In genomic region chr11:12137938-12138731, GRCh38 we compare ENCODE assay signal across 1 cellular context.
TF ChIP-seq lines count a peak whose summit lies in the region.

No MANE protein-coding gene starts in this region.

TF ChIP-seq in SK-N-SH, 30 proteins besides CTCF, POLR2A, EP300 and RAD21 (continued from another document):
- peak; percentile 46; the same call in 1 of the 2 replicates for TF ChIP-seq REST (IDR thresholded peaks at IDR 0.05; ENCODE audit: low read depth, low read length)
- TF ChIP-seq GATA2 (CRISPR knock-in tag; IDR thresholded peaks at IDR 0.05): no peak
- peak; percentile 79 for TF ChIP-seq JUND (IDR thresholded peaks at IDR 0.05)
